In the genomic region with DNA sequence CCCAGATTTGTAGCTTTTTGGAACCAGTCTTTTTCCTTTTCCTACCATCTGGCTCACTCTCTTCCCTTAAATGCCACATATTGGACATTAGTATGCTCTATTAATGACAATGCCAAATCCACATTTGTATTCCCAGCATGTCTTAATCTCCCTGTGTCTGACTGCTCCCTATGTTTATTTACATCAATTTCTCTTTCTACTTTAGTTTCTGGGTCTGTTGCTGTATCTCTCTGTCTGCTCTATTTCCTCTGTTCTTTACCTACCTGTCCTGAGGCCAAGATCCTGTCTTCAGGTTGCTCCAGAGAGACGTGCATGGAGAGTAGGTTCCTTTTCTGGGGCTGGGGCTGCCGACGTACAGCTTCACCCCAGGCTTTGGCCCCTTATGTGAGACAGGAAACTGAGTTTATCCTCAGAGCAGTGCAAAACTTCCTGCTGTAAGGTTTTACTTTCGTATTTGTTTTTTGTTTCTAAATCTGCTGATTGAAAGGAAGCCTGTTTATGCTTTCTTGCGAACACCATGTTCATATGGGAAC, we compare ENCODE assay signal across 10 cellular contexts. TPM values are rescaled to one million over a fixed set of nuclear protein-coding genes. Genes with fewer than 3 reads are reported as not detected.
DNase-seq lines count a peak whose midpoint lies in the region; ATAC-seq lines count a peak whose summit lies in the region.
"Had no signal": no experiment of that assay in that cellular context is flagged by ENCODE, and none has a peak within 500 bp of the region (broad histone marks: within the 10 kb centered on the region; RNA-seq: fewer than 3 reads in every experiment).

No MANE protein-coding gene starts in this region.

- ATAC-seq in GM18508 (IDR thresholded peaks at IDR 0.05; ENCODE audit: insufficient read depth, unreplicated experiment) (peak; percentile 62), HG02623 (IDR thresholded peaks at IDR 0.05; ENCODE audit: unreplicated experiment) (peak; percentile 60)
- ATAC-seq in stimulated activated effector memory CD8-positive, alpha-beta T cell treated with anti-CD3 and anti-CD28 coated beads, Interleukin-12 subunit alpha, Interleukin-12 subunit beta, amount 100 ng/mL, for 72 hours, result peak; percentile 83

- no peak overlapping the region for H3K4me3 Mint-ChIP-seq in stimulated activated effector memory CD8-positive, alpha-beta T cell treated with anti-CD3 and anti-CD28 coated beads, Interleukin-12 subunit alpha, Interleukin-12 subunit beta, amount 100 ng/mL, for 72 hours

- peaks cover 28% of the 10 kb centered on the region for H3K36me3 Mint-ChIP-seq in stimulated activated effector memory CD8-positive, alpha-beta T cell treated with anti-CD3 and anti-CD28 coated beads, Interleukin-12 subunit alpha, Interleukin-12 subunit beta, amount 100 ng/mL, for 72 hours

- H3K27ac Mint-ChIP-seq in stimulated activated effector memory CD8-positive, alpha-beta T cell treated with anti-CD3 and anti-CD28 coated beads, Interleukin-12 subunit alpha, Interleukin-12 subunit beta, amount 100 ng/mL, for 72 hours, result no peak overlapping the region

- H3K9me3 Mint-ChIP-seq in stimulated activated effector memory CD8-positive, alpha-beta T cell treated with anti-CD3 and anti-CD28 coated beads, Interleukin-12 subunit alpha, Interleukin-12 subunit beta, amount 100 ng/mL, for 72 hours, result no peaks in the 10 kb centered on the region

- peaks cover 29% of the 10 kb centered on the region for H3K4me1 Mint-ChIP-seq in stimulated activated effector memory CD8-positive, alpha-beta T cell treated with anti-CD3 and anti-CD28 coated beads, Interleukin-12 subunit alpha, Interleukin-12 subunit beta, amount 100 ng/mL, for 72 hours

- DNase-seq in RPMI8226 (peak; percentile 24), dermis blood vessel endothelial cell (peak; percentile 67), GOT3 (lab: John Stamatoyannopoulos, UW) (no peak), NCI-H2029 treated with DMSO at 0.1 percent for 48 hours (lab: John Stamatoyannopoulos, UW) (no peak), NCI-H1694 (lab: John Stamatoyannopoulos, UW) (no peak)
- peak in 1 of 2 donors; percentile 64 for DNase-seq in stimulated activated effector memory CD8-positive, alpha-beta T cell treated with anti-CD3 and anti-CD28 coated beads, Interleukin-12 subunit alpha, Interleukin-12 subunit beta, amount 100 ng/mL, for 72 hours (ENCODE audit: low spot score in 2 of 2)

RNA-seq across cellular contexts. Expression of a gene that starts 25.6 kb away (rescaled TPM):
- not detected in 2 replicates for total RNA-seq in dermis blood vessel endothelial cell
- total RNA-seq: LHCN-M2 had no signal

RNA-seq across cellular contexts. Expression of a gene that starts 36.7 kb away (rescaled TPM):
- total RNA-seq in dermis blood vessel endothelial cell, result not detected in 2 replicates
- total RNA-seq: glomerular endothelial cell, LHCN-M2 had no signal

RNA-seq across cellular contexts. Expression of a gene that starts 53.3 kb away (rescaled TPM):
- 0.05 and 0.17 TPM in 2 replicates for total RNA-seq in dermis blood vessel endothelial cell
- total RNA-seq: LHCN-M2 had no signal

Comparison
In these comparisons a context has a peak if more than half of its experiments do, and no peak if none do; other contexts are left out.
1. DNase-seq: peak in RPMI8226 (single experiment) and dermis blood vessel endothelial cell (single experiment); none in GOT3 (single experiment), NCI-H2029 treated with DMSO at 0.1 percent for 48 hours (single experiment) and NCI-H1694 (single experiment).
2. Peak in every context shown above with its lines, with median percentiles within 50 percentile points of each other: ATAC-seq.